Comparison of ENCODE assay signal across 1 cellular context in the genomic region with DNA sequence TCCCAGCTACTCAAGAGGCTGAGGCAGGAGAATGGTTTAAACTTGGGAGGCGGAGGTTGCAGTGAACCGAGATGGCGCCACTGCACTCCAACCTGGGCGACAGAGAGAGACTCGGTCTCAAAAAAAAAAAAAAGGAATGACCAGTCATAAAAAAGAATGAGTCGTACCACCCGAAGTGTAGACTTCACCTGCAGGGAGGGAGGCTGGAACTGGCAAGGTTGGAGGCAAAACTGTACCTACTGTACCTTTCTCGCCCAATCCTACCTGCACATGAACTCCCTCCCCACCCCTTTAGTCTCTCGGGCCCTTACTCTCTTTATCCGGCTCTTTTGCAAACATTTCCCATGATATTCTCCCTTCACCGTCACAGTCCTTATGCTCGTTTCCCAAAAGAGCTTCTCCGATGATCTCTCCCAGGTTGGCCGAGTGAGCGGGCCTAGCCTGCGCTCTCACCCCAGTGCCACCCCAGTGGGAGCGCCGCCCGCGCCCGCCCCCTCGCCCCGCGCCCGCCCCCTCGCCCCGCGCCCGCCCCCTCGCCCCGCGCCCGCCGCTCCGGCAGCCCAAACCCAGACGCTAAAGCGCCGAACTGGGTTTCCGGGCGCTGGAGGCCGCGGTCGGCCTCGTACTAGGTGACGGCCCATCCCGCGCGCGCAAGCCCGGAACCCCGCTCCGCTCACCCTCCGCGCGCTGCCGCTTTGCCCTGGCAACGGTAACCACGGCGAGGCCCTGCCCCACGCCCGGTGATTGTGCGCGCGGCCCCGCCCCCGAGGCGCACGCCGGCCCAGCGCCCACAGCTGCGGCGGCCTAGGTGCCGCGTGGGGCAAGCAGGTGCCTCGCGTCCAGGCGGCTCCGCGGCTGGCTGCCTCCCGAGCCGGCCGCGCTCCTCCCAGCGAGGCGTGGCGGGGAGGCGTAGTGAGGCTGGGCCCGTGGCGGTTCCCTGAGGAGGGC.
TF ChIP-seq lines count a peak whose summit lies in the region.

A gene (plus strand): TSS at position 772 of the 948 bp plus-strand sequence. CDS start 294 bp downstream, outside the sequence.

TF ChIP-seq in GM12878, 131 proteins besides CTCF, POLR2A, EP300 and RAD21 (continued from another document and continues in another):
- TF ChIP-seq GABPA (IDR thresholded peaks at IDR 0.05; ENCODE audit: low read depth) = no peak
- TF ChIP-seq BCL11A (IDR thresholded peaks at IDR 0.05; ENCODE audit: low read depth, low read length) = no peak
- TF ChIP-seq, protein P1, sequence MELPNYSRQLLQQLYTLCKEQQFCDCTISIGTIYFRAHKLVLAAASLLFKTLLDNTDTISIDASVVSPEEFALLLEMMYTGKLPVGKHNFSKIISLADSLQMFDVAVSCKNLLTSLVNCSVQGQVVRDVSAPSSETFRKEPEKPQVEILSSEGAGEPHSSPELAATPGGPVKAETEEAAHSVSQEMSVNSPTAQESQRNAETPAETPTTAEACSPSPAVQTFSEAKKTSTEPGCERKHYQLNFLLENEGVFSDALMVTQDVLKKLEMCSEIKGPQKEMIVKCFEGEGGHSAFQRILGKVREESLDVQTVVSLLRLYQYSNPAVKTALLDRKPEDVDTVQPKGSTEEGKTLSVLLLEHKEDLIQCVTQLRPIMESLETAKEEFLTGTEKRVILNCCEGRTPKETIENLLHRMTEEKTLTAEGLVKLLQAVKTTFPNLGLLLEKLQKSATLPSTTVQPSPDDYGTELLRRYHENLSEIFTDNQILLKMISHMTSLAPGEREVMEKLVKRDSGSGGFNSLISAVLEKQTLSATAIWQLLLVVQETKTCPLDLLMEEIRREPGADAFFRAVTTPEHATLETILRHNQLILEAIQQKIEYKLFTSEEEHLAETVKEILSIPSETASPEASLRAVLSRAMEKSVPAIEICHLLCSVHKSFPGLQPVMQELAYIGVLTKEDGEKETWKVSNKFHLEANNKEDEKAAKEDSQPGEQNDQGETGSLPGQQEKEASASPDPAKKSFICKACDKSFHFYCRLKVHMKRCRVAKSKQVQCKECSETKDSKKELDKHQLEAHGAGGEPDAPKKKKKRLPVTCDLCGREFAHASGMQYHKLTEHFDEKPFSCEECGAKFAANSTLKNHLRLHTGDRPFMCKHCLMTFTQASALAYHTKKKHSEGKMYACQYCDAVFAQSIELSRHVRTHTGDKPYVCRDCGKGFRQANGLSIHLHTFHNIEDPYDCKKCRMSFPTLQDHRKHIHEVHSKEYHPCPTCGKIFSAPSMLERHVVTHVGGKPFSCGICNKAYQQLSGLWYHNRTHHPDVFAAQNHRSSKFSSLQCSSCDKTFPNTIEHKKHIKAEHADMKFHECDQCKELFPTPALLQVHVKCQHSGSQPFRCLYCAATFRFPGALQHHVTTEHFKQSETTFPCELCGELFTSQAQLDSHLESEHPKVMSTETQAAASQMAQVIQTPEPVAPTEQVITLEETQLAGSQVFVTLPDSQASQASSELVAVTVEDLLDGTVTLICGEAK (IDR thresholded peaks at IDR 0.05; ENCODE audit: borderline replicate concordance) = no peak
- TF ChIP-seq NFIC (IDR thresholded peaks at IDR 0.05; ENCODE audit: low read depth, low read length) = no peak
- TF ChIP-seq HDAC2 (IDR thresholded peaks at IDR 0.05) = no peak
- TF ChIP-seq SUPT20H (IDR thresholded peaks at IDR 0.05; ENCODE audit: borderline replicate concordance, control insufficient read depth, low read depth, low read length) = no peak
- peak; percentile 23 for TF ChIP-seq SP1 (IDR thresholded peaks at IDR 0.05; ENCODE audit: low read depth, low read length)
- peak; percentile 43 for TF ChIP-seq RELA (IDR thresholded peaks at IDR 0.05; ENCODE audit: borderline replicate concordance, partially characterized antibody)
- TF ChIP-seq BACH1 (IDR thresholded peaks at IDR 0.05; ENCODE audit: borderline replicate concordance) = peak; percentile 84; the same call in 1 of the 2 replicates
- no peak for TF ChIP-seq ZNF217 (IDR thresholded peaks at IDR 0.05)
- TF ChIP-seq, protein P2, sequence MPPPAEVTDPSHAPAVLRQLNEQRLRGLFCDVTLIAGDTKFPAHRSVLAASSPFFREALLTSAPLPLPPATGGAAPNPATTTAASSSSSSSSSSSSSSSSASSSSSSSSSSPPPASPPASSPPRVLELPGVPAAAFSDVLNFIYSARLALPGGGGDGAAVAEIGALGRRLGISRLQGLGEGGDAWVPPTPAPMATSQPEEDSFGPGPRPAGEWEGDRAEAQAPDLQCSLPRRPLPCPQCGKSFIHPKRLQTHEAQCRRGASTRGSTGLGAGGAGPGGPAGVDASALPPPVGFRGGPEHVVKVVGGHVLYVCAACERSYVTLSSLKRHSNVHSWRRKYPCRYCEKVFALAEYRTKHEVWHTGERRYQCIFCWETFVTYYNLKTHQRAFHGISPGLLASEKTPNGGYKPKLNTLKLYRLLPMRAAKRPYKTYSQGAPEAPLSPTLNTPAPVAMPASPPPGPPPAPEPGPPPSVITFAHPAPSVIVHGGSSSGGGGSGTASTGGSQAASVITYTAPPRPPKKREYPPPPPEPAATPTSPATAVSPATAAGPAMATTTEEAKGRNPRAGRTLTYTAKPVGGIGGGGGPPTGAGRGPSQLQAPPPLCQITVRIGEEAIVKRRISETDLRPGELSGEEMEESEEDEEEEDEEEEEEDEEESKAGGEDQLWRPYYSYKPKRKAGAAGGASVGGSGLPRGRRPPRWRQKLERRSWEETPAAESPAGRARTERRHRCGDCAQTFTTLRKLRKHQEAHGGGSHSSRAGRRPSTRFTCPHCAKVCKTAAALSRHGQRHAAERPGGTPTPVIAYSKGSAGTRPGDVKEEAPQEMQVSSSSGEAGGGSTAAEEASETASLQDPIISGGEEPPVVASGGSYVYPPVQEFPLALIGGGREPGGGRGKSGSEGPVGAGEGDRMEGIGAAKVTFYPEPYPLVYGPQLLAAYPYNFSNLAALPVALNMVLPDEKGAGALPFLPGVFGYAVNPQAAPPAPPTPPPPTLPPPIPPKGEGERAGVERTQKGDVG (CRISPR knock-in tag; IDR thresholded peaks at IDR 0.05) = no peak
- no peak for TF ChIP-seq NR2C2 (IDR thresholded peaks at IDR 0.05; ENCODE audit: borderline replicate concordance, control insufficient read depth, insufficient read length, low read depth)
- TF ChIP-seq ZNF274 (IDR thresholded peaks at IDR 0.05; ENCODE audit: insufficient read depth, insufficient read length) = no peak
- TF ChIP-seq, protein P3, sequence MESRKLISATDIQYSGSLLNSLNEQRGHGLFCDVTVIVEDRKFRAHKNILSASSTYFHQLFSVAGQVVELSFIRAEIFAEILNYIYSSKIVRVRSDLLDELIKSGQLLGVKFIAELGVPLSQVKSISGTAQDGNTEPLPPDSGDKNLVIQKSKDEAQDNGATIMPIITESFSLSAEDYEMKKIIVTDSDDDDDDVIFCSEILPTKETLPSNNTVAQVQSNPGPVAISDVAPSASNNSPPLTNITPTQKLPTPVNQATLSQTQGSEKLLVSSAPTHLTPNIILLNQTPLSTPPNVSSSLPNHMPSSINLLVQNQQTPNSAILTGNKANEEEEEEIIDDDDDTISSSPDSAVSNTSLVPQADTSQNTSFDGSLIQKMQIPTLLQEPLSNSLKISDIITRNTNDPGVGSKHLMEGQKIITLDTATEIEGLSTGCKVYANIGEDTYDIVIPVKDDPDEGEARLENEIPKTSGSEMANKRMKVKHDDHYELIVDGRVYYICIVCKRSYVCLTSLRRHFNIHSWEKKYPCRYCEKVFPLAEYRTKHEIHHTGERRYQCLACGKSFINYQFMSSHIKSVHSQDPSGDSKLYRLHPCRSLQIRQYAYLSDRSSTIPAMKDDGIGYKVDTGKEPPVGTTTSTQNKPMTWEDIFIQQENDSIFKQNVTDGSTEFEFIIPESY (IDR thresholded peaks at IDR 0.05) = no peak
- TF ChIP-seq, protein P4, sequence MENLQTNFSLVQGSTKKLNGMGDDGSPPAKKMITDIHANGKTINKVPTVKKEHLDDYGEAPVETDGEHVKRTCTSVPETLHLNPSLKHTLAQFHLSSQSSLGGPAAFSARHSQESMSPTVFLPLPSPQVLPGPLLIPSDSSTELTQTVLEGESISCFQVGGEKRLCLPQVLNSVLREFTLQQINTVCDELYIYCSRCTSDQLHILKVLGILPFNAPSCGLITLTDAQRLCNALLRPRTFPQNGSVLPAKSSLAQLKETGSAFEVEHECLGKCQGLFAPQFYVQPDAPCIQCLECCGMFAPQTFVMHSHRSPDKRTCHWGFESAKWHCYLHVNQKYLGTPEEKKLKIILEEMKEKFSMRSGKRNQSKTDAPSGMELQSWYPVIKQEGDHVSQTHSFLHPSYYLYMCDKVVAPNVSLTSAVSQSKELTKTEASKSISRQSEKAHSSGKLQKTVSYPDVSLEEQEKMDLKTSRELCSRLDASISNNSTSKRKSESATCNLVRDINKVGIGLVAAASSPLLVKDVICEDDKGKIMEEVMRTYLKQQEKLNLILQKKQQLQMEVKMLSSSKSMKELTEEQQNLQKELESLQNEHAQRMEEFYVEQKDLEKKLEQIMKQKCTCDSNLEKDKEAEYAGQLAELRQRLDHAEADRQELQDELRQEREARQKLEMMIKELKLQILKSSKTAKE (IDR thresholded peaks at IDR 0.05; ENCODE audit: low read depth, poor library complexity, severe bottlenecking) = no peak
- TF ChIP-seq, protein P5, sequence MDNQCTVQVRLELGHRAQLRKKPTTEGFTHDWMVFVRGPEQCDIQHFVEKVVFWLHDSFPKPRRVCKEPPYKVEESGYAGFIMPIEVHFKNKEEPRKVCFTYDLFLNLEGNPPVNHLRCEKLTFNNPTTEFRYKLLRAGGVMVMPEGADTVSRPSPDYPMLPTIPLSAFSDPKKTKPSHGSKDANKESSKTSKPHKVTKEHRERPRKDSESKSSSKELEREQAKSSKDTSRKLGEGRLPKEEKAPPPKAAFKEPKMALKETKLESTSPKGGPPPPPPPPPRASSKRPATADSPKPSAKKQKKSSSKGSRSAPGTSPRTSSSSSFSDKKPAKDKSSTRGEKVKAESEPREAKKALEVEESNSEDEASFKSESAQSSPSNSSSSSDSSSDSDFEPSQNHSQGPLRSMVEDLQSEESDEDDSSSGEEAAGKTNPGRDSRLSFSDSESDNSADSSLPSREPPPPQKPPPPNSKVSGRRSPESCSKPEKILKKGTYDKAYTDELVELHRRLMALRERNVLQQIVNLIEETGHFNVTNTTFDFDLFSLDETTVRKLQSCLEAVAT (IDR thresholded peaks at IDR 0.05) = no peak
- TF ChIP-seq JUNB (IDR thresholded peaks at IDR 0.05) = no peak
- TF ChIP-seq YY1 (IDR thresholded peaks at IDR 0.05; ENCODE audit: low read depth, low read length) = no peak
- no peak for TF ChIP-seq IKZF2 (IDR thresholded peaks at IDR 0.05)
- TF ChIP-seq SPI1 (IDR thresholded peaks at IDR 0.05; ENCODE audit: borderline replicate concordance, insufficient read depth, low read depth, low read length) = no peak
- no peak for TF ChIP-seq RCOR1 (conservative IDR thresholded peaks at IDR 0.05; ENCODE audit: low read depth, low read length)
- TF ChIP-seq, protein P6, sequence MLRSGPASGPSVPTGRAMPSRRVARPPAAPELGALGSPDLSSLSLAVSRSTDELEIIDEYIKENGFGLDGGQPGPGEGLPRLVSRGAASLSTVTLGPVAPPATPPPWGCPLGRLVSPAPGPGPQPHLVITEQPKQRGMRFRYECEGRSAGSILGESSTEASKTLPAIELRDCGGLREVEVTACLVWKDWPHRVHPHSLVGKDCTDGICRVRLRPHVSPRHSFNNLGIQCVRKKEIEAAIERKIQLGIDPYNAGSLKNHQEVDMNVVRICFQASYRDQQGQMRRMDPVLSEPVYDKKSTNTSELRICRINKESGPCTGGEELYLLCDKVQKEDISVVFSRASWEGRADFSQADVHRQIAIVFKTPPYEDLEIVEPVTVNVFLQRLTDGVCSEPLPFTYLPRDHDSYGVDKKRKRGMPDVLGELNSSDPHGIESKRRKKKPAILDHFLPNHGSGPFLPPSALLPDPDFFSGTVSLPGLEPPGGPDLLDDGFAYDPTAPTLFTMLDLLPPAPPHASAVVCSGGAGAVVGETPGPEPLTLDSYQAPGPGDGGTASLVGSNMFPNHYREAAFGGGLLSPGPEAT (IDR thresholded peaks at IDR 0.05; ENCODE audit: low read depth) = no peak
- TF ChIP-seq, protein P7, sequence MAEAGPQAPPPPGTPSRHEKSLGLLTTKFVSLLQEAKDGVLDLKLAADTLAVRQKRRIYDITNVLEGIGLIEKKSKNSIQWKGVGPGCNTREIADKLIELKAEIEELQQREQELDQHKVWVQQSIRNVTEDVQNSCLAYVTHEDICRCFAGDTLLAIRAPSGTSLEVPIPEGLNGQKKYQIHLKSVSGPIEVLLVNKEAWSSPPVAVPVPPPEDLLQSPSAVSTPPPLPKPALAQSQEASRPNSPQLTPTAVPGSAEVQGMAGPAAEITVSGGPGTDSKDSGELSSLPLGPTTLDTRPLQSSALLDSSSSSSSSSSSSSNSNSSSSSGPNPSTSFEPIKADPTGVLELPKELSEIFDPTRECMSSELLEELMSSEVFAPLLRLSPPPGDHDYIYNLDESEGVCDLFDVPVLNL (IDR thresholded peaks at IDR 0.05; ENCODE audit: low read depth, low read length) = no peak
- TF ChIP-seq STAT3 (IDR thresholded peaks at IDR 0.05; ENCODE audit: low read depth, low read length) = no peak
- no peak; the same call in 1 of the 2 replicates for TF ChIP-seq PAX5 (IDR thresholded peaks at IDR 0.05; ENCODE audit: borderline replicate concordance, low read depth, low read length)
- no peak; the same call in 1 of the 2 replicates for TF ChIP-seq RFX5 (IDR thresholded peaks at IDR 0.05; ENCODE audit: low read depth, low read length)
- TF ChIP-seq, protein P8, sequence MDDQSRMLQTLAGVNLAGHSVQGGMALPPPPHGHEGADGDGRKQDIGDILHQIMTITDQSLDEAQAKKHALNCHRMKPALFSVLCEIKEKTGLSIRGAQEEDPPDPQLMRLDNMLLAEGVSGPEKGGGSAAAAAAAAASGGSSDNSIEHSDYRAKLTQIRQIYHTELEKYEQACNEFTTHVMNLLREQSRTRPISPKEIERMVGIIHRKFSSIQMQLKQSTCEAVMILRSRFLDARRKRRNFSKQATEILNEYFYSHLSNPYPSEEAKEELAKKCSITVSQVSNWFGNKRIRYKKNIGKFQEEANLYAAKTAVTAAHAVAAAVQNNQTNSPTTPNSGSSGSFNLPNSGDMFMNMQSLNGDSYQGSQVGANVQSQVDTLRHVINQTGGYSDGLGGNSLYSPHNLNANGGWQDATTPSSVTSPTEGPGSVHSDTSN (IDR thresholded peaks at IDR 0.05; ENCODE audit: insufficient replicate concordance, low read depth, low read length) = no peak
- TF ChIP-seq, protein P9, sequence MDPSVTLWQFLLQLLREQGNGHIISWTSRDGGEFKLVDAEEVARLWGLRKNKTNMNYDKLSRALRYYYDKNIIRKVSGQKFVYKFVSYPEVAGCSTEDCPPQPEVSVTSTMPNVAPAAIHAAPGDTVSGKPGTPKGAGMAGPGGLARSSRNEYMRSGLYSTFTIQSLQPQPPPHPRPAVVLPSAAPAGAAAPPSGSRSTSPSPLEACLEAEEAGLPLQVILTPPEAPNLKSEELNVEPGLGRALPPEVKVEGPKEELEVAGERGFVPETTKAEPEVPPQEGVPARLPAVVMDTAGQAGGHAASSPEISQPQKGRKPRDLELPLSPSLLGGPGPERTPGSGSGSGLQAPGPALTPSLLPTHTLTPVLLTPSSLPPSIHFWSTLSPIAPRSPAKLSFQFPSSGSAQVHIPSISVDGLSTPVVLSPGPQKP (IDR thresholded peaks at IDR 0.05; ENCODE audit: low read depth, low read length) = no peak
- no peak for TF ChIP-seq ZNF24 (IDR thresholded peaks at IDR 0.05)
